8 cellular contexts compared by ENCODE assay signal in the genomic region with DNA sequence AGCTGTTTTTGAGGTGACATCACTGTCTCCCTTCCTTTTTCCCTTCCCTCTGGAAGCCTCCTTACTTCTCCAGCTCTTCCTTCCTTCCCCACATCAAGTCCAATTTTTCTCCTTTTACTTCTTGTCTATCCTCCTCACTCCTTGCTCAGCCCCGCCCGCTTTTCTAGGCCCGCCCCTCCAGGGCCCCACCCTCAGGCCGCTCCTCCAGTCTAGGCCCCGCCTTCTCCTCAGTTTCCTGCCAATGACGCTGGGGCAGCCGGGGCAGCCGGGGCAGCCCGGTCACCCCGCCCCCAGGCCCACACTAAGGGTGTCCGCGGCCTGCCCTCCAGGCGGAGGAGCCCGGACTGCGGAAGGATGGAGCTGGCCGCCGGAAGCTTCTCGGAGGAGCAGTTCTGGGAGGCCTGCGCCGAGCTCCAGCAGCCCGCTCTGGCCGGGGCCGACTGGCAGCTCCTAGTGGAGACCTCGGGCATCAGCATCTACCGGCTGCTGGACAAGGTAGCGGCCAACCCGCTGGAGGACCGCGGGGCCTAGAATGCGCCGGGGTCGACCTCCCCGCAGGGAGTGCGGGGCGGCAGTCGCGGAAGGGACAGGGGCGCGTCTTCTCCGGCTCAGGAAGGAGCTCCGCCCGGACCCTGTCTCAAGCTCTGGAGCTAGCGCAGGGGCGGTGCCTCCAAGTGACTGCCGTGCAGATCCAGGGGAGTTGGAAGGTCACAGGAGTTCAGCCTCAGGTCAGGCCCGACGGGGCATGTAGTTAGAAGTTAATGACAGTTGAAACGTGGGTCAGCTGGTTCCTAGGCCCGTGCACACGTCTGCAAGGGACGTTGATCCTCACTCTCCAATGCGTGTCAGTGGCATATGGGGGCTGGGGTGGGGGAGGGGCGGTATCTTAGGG. TPM values are rescaled to one million over a fixed set of nuclear protein-coding genes. Genes with fewer than 3 reads are reported as not detected.
DNase-seq lines count a peak whose midpoint lies in the region; ATAC-seq and TF ChIP-seq lines count a peak whose summit lies in the region.

TSS of gene PCTP (plus strand) at position 302 of the 892 bp plus-strand sequence. CDS start at position 355, 53 bp downstream.

- peak; percentile 74 to 79 (median 78) for DNase-seq in CD4-positive, alpha-beta memory T cell
- peak; percentile 87 for DNase-seq in activated T-cell treated with anti-CD3 and anti-CD28 coated beads for 48 hours (ENCODE audit: low read depth)
- no peak for DNase-seq in epithelial cell of proximal tubule (ENCODE audit: low read depth)
- DNase-seq in mucosa of gallbladder (ENCODE audit: low spot score), result peak; percentile 91
- peak; percentile 52 to 64 for DNase-seq in stimulated activated CD8-positive, alpha-beta memory T cell treated with anti-CD3 and anti-CD28 coated beads, Interleukin-4, amount 100 ng/mL, for 4 hours (ENCODE audit: low read depth in 2 of 2, low spot score in 1 of 2)

- peak within 1 kb of the TSS; percentile 82 for H2AFZ ChIP-seq in OCI-LY3 (ENCODE audit: low read depth, low read length)

- peaks cover 4% of the 10 kb centered on the region for H3K27me3 ChIP-seq in CD4-positive, alpha-beta memory T cell (ENCODE audit: insufficient read depth, low read length)
- peaks cover 29% of the 10 kb centered on the region for H3K27me3 ChIP-seq in OCI-LY3 (ENCODE audit: low read depth, low read length)

- H3K36me3 ChIP-seq in CD4-positive, alpha-beta memory T cell (ENCODE audit: insufficient read depth, low read length), result no peaks in the 10 kb centered on the region
- H3K36me3 ChIP-seq in OCI-LY3 (replicated peaks; ENCODE audit: low read depth, low read length), result no peaks in the 10 kb centered on the region

- POLR2A ChIA-PET in CD4-positive, alpha-beta memory T cell (lab: Charles Lee; ENCODE audit: partially characterized antibody), result interaction anchor here (0.5 to 0.6 kb wide), 2 partner anchors 19 to 174 kb away, joined by 3 to 4 read pairs; no protein-coding TSS in a partner anchor

- peak within 1 kb of the TSS; percentile 80 to 93 (median 88) for H3K4me3 Mint-ChIP-seq in CD4-positive, alpha-beta memory T cell

- peak within 1 kb of the TSS; percentile 37 to 58 for H3K4me3 ChIP-seq in CD4-positive, alpha-beta memory T cell (ENCODE audit: low read length in 2 of 2)
- peak within 1 kb of the TSS; percentile 81 for H3K4me3 ChIP-seq in OCI-LY3 (ENCODE audit: low read length)
- peak within 1 kb of the TSS; percentile 65 for H3K4me3 ChIP-seq in epithelial cell of proximal tubule (ENCODE audit: low read depth, low read length)

- peak within 1 kb of the TSS; percentile 77 for H3K4me2 ChIP-seq in OCI-LY3 (ENCODE audit: low read length)

- intact Hi-C loops in CD4-positive, alpha-beta memory T cell (cut with micrococcal nuclease), result loop anchor here (1.0 to 10.0 kb wide), 3 partner anchors 14 to 786 kb away; partner anchors contain the start of genes COX11 and STXBP4

- peak within 1 kb of the TSS; percentile 39 for H3K27ac ChIP-seq in CD4-positive, alpha-beta memory T cell (ENCODE audit: low read depth, low read length)
- no peak within 1 kb of the TSS for H3K27ac ChIP-seq in OCI-LY3 (ENCODE audit: low read length)

- no peaks in the 10 kb centered on the region for H3K9me3 Mint-ChIP-seq in CD4-positive, alpha-beta memory T cell

- peak within 1 kb of the TSS; percentile 51 for H3K9ac ChIP-seq in OCI-LY3 (ENCODE audit: low read length)

- H3K79me2 ChIP-seq in OCI-LY3 (ENCODE audit: low read length), result no peaks in the 10 kb centered on the region

- H3K4me1 Mint-ChIP-seq in CD4-positive, alpha-beta memory T cell, result peaks cover 15 to 26% (median 17%) of the 10 kb centered on the region in 4 donors

- H3K27me3 Mint-ChIP-seq in CD4-positive, alpha-beta memory T cell, result peaks cover 15 to 20% of the 10 kb centered on the region in 2 donors

- peaks cover 13% of the 10 kb centered on the region for H3K4me1 ChIP-seq in CD4-positive, alpha-beta memory T cell (ENCODE audit: insufficient read depth, low read length)
- no peaks in the 10 kb centered on the region for H3K4me1 ChIP-seq in OCI-LY3 (ENCODE audit: low read length)

- no peaks in the 10 kb centered on the region for H3K9me3 ChIP-seq in CD4-positive, alpha-beta memory T cell (ENCODE audit: control insufficient read depth in 1 of 2, low read length in 2 of 2)
- H3K9me3 ChIP-seq in OCI-LY3 (ENCODE audit: insufficient read depth, low read length), result no peaks in the 10 kb centered on the region

- peak within 1 kb of the TSS; percentile 8 to 79 (median 48) for H3K27ac Mint-ChIP-seq in CD4-positive, alpha-beta memory T cell

- H3K36me3 Mint-ChIP-seq in CD4-positive, alpha-beta memory T cell, result peaks cover 0 to 1% of the 10 kb centered on the region in 2 donors

- TF ChIP-seq CTCF in OCI-LY3 (IDR thresholded peaks at IDR 0.05; ENCODE audit: low read depth, low read length) (peak; percentile 19; the same call in 1 of the 2 replicates), epithelial cell of proximal tubule (conservative IDR thresholded peaks at IDR 0.05; ENCODE audit: low read depth, low read length) (peak; percentile 40)

- no peaks in the 10 kb centered on the region for H4K20me1 ChIP-seq in OCI-LY3 (ENCODE audit: insufficient read depth, low read length)

- CTCF ChIA-PET in CD4-positive, alpha-beta memory T cell (lab: Charles Lee; ENCODE audit: partially characterized antibody), result interaction anchor here (0.8 to 1.6 kb wide), 8 partner anchors 9 to 174 kb away, joined by 3 to 9 read pairs (median 4); no protein-coding TSS in a partner anchor

- ATAC-seq in GM19397 (IDR thresholded peaks at IDR 0.05; ENCODE audit: unreplicated experiment), result peak; percentile 99
- peak; percentile 98 for ATAC-seq in HG03565 (IDR thresholded peaks at IDR 0.05; ENCODE audit: unreplicated experiment)

RNA-seq across cellular contexts. Expression of gene PCTP, which starts in this region (rescaled TPM):
- total RNA-seq in CD4-positive, alpha-beta memory T cell, result 1 to 10 TPM; 2.7 to 3.3 TPM
- polyA plus RNA-seq in CD4-positive, alpha-beta memory T cell, result 1 to 10 TPM; 2.3 to 4.7 TPM
- 11.4 and 19.5 TPM in 2 replicates for total RNA-seq in epithelial cell of proximal tubule
- 18.8 TPM for total RNA-seq in mucosa of gallbladder
